Comparison of ENCODE assay signal across 19 cellular contexts in genomic region chr15:57322602-57323250, GRCh38. TPM values are rescaled to one million over a fixed set of nuclear protein-coding genes. Genes with fewer than 3 reads are reported as not detected.
DNase-seq lines count a peak whose midpoint lies in the region; ATAC-seq and TF ChIP-seq lines count a peak whose summit lies in the region.
"Had no signal": no experiment of that assay in that cellular context is flagged by ENCODE, and none has a peak within 500 bp of the region (broad histone marks: within the 10 kb centered on the region; RNA-seq: fewer than 3 reads in every experiment).

No MANE protein-coding gene starts in this region.

- H3K9me3 ChIP-seq in BLaER1, result peaks cover 17% of the 10 kb centered on the region
- H3K9me3 ChIP-seq in Loucy (ENCODE audit: insufficient read depth, low read depth, low read length), result no peaks in the 10 kb centered on the region
- no peaks in the 10 kb centered on the region for H3K9me3 ChIP-seq in neural progenitor cell (ENCODE audit: low read depth)
- H3K9me3 ChIP-seq: esophagus squamous epithelium, stomach had no signal

- H3K36me3 Mint-ChIP-seq in brain (no peaks in the 10 kb centered on the region), neural progenitor cell (no peaks in the 10 kb centered on the region)
- no peaks in the 10 kb centered on the region for H3K36me3 Mint-ChIP-seq in activated CD8-positive, alpha-beta memory T cell treated with anti-CD3 and anti-CD28 coated beads, Interleukin-2, amount 10 ng/mL, durations not matched to agents 7 days and 5 days
- H3K36me3 Mint-ChIP-seq: T-cell had no signal

- H2AFZ ChIP-seq in Loucy (ENCODE audit: low read length) (no peak overlapping the region), neural progenitor cell (replicated peaks) (peak overlapping the region; percentile 10)

- TF ChIP-seq CTCF in Loucy (conservative IDR thresholded peaks at IDR 0.05; ENCODE audit: low read length) (no peak), brain (conservative IDR thresholded peaks at IDR 0.05) (no peak), neural progenitor cell (IDR thresholded peaks at IDR 0.05) (no peak)

- no peak overlapping the region for H3K4me3 ChIP-seq in BLaER1
- peak overlapping the region; percentile 37 for H3K4me3 ChIP-seq in Loucy (ENCODE audit: low read length, poor library complexity, severe bottlenecking)
- no peak overlapping the region for H3K4me3 ChIP-seq in neural progenitor cell
- H3K4me3 ChIP-seq: coronary artery, esophagus squamous epithelium, heart right ventricle, stomach had no signal

- H3K4me3 Mint-ChIP-seq in brain (no peak overlapping the region), neural progenitor cell (no peak overlapping the region)
- no peak overlapping the region for H3K4me3 Mint-ChIP-seq in activated CD8-positive, alpha-beta memory T cell treated with anti-CD3 and anti-CD28 coated beads, Interleukin-2, amount 10 ng/mL, durations not matched to agents 7 days and 5 days
- H3K4me3 Mint-ChIP-seq: activated B cell treated with CpG ODN at 0.5 μM for 24 hours, B cell, T-cell had no signal

- CTCF ChIA-PET in activated CD8-positive, alpha-beta memory T cell treated with anti-CD3 and anti-CD28 coated beads, Interleukin-2, amount 10 ng/mL, durations not matched to agents 7 days and 5 days (lab: Charles Lee), result interaction anchor here (0.8 kb wide), 1 partner anchor 16 kb away, joined by 3 read pairs; no protein-coding TSS in a partner anchor

- H3F3A ChIP-seq in Loucy (ENCODE audit: low read depth) (peaks cover 9% of the 10 kb centered on the region), neural progenitor cell (ENCODE audit: low read depth) (peaks cover 5% of the 10 kb centered on the region)

- no peaks in the 10 kb centered on the region for H3K27me3 ChIP-seq in BLaER1
- H3K27me3 ChIP-seq in Loucy (ENCODE audit: insufficient read depth, low read length, poor library complexity, severe bottlenecking), result no peaks in the 10 kb centered on the region
- H3K27me3 ChIP-seq in neural progenitor cell, result no peaks in the 10 kb centered on the region
- H3K27me3 ChIP-seq: esophagus squamous epithelium, heart right ventricle, stomach had no signal

- H3K36me3 ChIP-seq in BLaER1 (0 out of 2 replicates have a peak, but pooled peaks cover 3% of the 10 kb centered on the region), Loucy (ENCODE audit: insufficient read depth, low read length) (no peaks in the 10 kb centered on the region), neural progenitor cell (no peaks in the 10 kb centered on the region)
- H3K36me3 ChIP-seq: esophagus squamous epithelium, heart right ventricle, stomach had no signal

- H3K4me1 ChIP-seq in BLaER1 (peaks cover 54% of the 10 kb centered on the region), Loucy (ENCODE audit: insufficient read depth, low read length, poor library complexity, severe bottlenecking) (peaks cover 46% of the 10 kb centered on the region), neural progenitor cell (peaks cover 18% of the 10 kb centered on the region)

- H3K4me2 ChIP-seq in BLaER1 (peak overlapping the region; percentile 54; the same call in 1 of the 2 replicates), Loucy (ENCODE audit: low read depth, low read length, poor library complexity, severe bottlenecking) (peak overlapping the region; percentile 68), neural progenitor cell (peak overlapping the region; percentile 4)
- H3K4me2 ChIP-seq: KMS-11 had no signal

- H3K27ac Mint-ChIP-seq in brain (peak overlapping the region in 3 of 5 experiments; percentile 1 to 25 (median 6)), neural progenitor cell (peak overlapping the region; percentile 22)
- H3K27ac Mint-ChIP-seq in activated CD8-positive, alpha-beta memory T cell treated with anti-CD3 and anti-CD28 coated beads, Interleukin-2, amount 10 ng/mL, durations not matched to agents 7 days and 5 days, result no peak overlapping the region
- H3K27ac Mint-ChIP-seq: activated B cell treated with CpG ODN at 0.5 μM for 24 hours, B cell had no signal

- no peaks in the 10 kb centered on the region for H3K9me2 ChIP-seq in Loucy (replicated peaks; ENCODE audit: low read depth, low read length)

- H3K4me1 Mint-ChIP-seq in brain, result peaks cover 51% of the 10 kb centered on the region
- peaks cover 40% of the 10 kb centered on the region for H3K4me1 Mint-ChIP-seq in neural progenitor cell
- peaks cover 2% of the 10 kb centered on the region for H3K4me1 Mint-ChIP-seq in activated CD8-positive, alpha-beta memory T cell treated with anti-CD3 and anti-CD28 coated beads, Interleukin-2, amount 10 ng/mL, durations not matched to agents 7 days and 5 days

- H3K27me3 Mint-ChIP-seq in brain (peaks cover 3% of the 10 kb centered on the region), neural progenitor cell (ENCODE audit: insufficient read depth, low read depth) (peaks cover 2% of the 10 kb centered on the region)
- peaks cover 4% of the 10 kb centered on the region for H3K27me3 Mint-ChIP-seq in activated CD8-positive, alpha-beta memory T cell treated with anti-CD3 and anti-CD28 coated beads, Interleukin-2, amount 10 ng/mL, durations not matched to agents 7 days and 5 days
- H3K27me3 Mint-ChIP-seq: activated B cell treated with CpG ODN at 0.5 μM for 24 hours, B cell had no signal

- no peak for ATAC-seq in activated CD8-positive, alpha-beta memory T cell treated with anti-CD3 and anti-CD28 coated beads, Interleukin-2, amount 10 ng/mL, durations not matched to agents 7 days and 5 days
- no peak for ATAC-seq in HG02798 (IDR thresholded peaks at IDR 0.05; ENCODE audit: poor library complexity, unreplicated experiment)
- ATAC-seq: heart right ventricle, T-cell had no signal

- DNase-seq in neural progenitor cell (ENCODE audit: low spot score), result no peak
- DNase-seq in DMS53 (lab: John Stamatoyannopoulos, UW), result no peak
- no peak for DNase-seq in activated CD8-positive, alpha-beta memory T cell treated with anti-CD3 and anti-CD28 coated beads, Interleukin-2, amount 10 ng/mL, durations not matched to agents 7 days and 5 days
- no peak for DNase-seq in occipital lobe (lab: John Stamatoyannopoulos, UW)
- DNase-seq: activated B cell treated with CpG ODN at 0.5 μM for 24 hours, activated gamma-delta T cell treated with Interleukin-2 at 50 U/mL for 16 hours, DMS 273 treated with DMSO at 0.1 percent for 48 hours, esophagus squamous epithelium, heart right ventricle, NCI-H1417 treated with DMSO at 0.1 percent for 48 hours, stomach, T-cell had no signal

- H3K9ac ChIP-seq in BLaER1, result no peak overlapping the region
- H3K9ac ChIP-seq in Loucy (ENCODE audit: low read depth, low read length, poor library complexity, severe bottlenecking), result peak overlapping the region; percentile 76
- H3K9ac ChIP-seq in neural progenitor cell, result no peak overlapping the region
- H3K9ac ChIP-seq: KMS-11 had no signal

- H3K79me2 ChIP-seq in Loucy (ENCODE audit: insufficient read depth, low read length), result no peaks in the 10 kb centered on the region
- no peaks in the 10 kb centered on the region for H3K79me2 ChIP-seq in neural progenitor cell (ENCODE audit: low read depth)

- H4K20me1 ChIP-seq in BLaER1 (no peaks in the 10 kb centered on the region), Loucy (ENCODE audit: insufficient read depth, low read length, poor library complexity, severe bottlenecking) (no peaks in the 10 kb centered on the region), neural progenitor cell (ENCODE audit: low read depth) (no peaks in the 10 kb centered on the region)

- H3K9me3 Mint-ChIP-seq in brain (peaks cover 0 to 5% (median 0%) of the 10 kb centered on the region in 5 experiments), neural progenitor cell (peaks cover 2% of the 10 kb centered on the region)
- no peaks in the 10 kb centered on the region for H3K9me3 Mint-ChIP-seq in activated CD8-positive, alpha-beta memory T cell treated with anti-CD3 and anti-CD28 coated beads, Interleukin-2, amount 10 ng/mL, durations not matched to agents 7 days and 5 days (ENCODE audit: low read depth)
- H3K9me3 Mint-ChIP-seq: activated B cell treated with CpG ODN at 0.5 μM for 24 hours, T-cell had no signal

- 0 out of 2 replicates have a peak overlapping the region, but pooled peaks have one; percentile 22 for H3K27ac ChIP-seq in BLaER1
- no peak overlapping the region for H3K27ac ChIP-seq in neural progenitor cell
- H3K27ac ChIP-seq: coronary artery, heart right ventricle, KMS-11 had no signal

RNA-seq across cellular contexts. Expression of gene CGNL1, which starts 53.6 kb away (rescaled TPM):
- 9.1 TPM for polyA plus RNA-seq in brain (ENCODE audit: insufficient read depth, low read depth, low replicate concordance)
- total RNA-seq in neural progenitor cell (ENCODE audit: low replicate concordance), result 3.0 and 4.0 TPM in 2 replicates
- not detected for total RNA-seq in activated CD8-positive, alpha-beta memory T cell treated with anti-CD3 and anti-CD28 coated beads, Interleukin-2, amount 10 ng/mL, durations not matched to agents 7 days and 5 days
- 5.3 TPM for total RNA-seq in occipital lobe

Comparison
In these comparisons a context has a peak if more than half of its experiments do, and no peak if none do; other contexts are left out.
1. H3K4me2 ChIP-seq: peak in every context shown above with its lines; median percentile 68 in Loucy; 54 in BLaER1; 4 in neural progenitor cell.